In genomic region chr3:70556056-70556455, GRCh38 we compare ENCODE assay signal across 18 cellular contexts.
A peak's percentile ranks its signal among the peaks of the same experiment; 100 is the strongest.
DNase-seq lines count a peak whose midpoint lies in the region; ATAC-seq and TF ChIP-seq lines count a peak whose summit lies in the region.
"Had no signal": no experiment of that assay in that cellular context is flagged by ENCODE, and none has a peak within 500 bp of the region (broad histone marks: within the 10 kb centered on the region; RNA-seq: fewer than 3 reads in every experiment).

No MANE protein-coding gene starts in this region.

- no peak overlapping the region for H3K4me3 ChIP-seq in PC-3 (ENCODE audit: low read length)
- H3K4me3 ChIP-seq in choroid plexus epithelial cell (ENCODE audit: low read depth, low read length), result no peak overlapping the region
- H3K4me3 ChIP-seq in WERI-Rb-1 (ENCODE audit: low read depth, low read length), result no peak overlapping the region
- H3K4me3 ChIP-seq: PC-9 had no signal

- H3K4me2 ChIP-seq in PC-3 (ENCODE audit: low read length), result no peak overlapping the region
- H3K4me2 ChIP-seq: KMS-11, PC-9 had no signal

- ATAC-seq in PC-3 (no peak), left cardiac atrium (no peak)
- ATAC-seq in naive thymus-derived CD8-positive, alpha-beta T cell, result no peak

- intact Hi-C loops in PC-3 (cut with micrococcal nuclease), result no loop called here
- intact Hi-C loops in left cardiac atrium (cut with DNase I), result loop anchor here in 1 of 2 donors (10.0 kb wide), 1 partner anchor 519 kb away; no protein-coding TSS in a partner anchor

- no peaks in the 10 kb centered on the region for H3K36me3 ChIP-seq in PC-3 (ENCODE audit: low read depth, low read length)
- H3K36me3 ChIP-seq in WERI-Rb-1, result no peaks in the 10 kb centered on the region

- no peak overlapping the region for H3K4me3 Mint-ChIP-seq in naive thymus-derived CD8-positive, alpha-beta T cell
- H3K4me3 Mint-ChIP-seq: CD8-positive, alpha-beta memory T cell; HFFc6 had no signal

- no peak overlapping the region for H3K9ac ChIP-seq in PC-3 (ENCODE audit: low read length)
- H3K9ac ChIP-seq: KMS-11 had no signal

- no peaks in the 10 kb centered on the region for H3F3A ChIP-seq in PC-3 (ENCODE audit: low read length, unreplicated experiment)

- H3K27ac Mint-ChIP-seq in naive thymus-derived CD8-positive, alpha-beta T cell, result no peak overlapping the region
- H3K27ac Mint-ChIP-seq: CD8-positive, alpha-beta memory T cell; HFFc6 had no signal

- H4K20me1 ChIP-seq in PC-3 (ENCODE audit: low read length), result no peaks in the 10 kb centered on the region

- H3K9me3 ChIP-seq in PC-3 (ENCODE audit: low read length) (no peaks in the 10 kb centered on the region), WERI-Rb-1 (ENCODE audit: severe bottlenecking) (no peaks in the 10 kb centered on the region)

- no peaks in the 10 kb centered on the region for H3K9me3 Mint-ChIP-seq in naive thymus-derived CD8-positive, alpha-beta T cell
- H3K9me3 Mint-ChIP-seq: CD8-positive, alpha-beta memory T cell; HFFc6 had no signal

- H3K27me3 ChIP-seq in PC-3 (ENCODE audit: low read length) (no peaks in the 10 kb centered on the region), WERI-Rb-1 (ENCODE audit: insufficient read depth, low read depth, severe bottlenecking) (no peaks in the 10 kb centered on the region)

- no peaks in the 10 kb centered on the region for H3K27me3 Mint-ChIP-seq in naive thymus-derived CD8-positive, alpha-beta T cell

- TF ChIP-seq CTCF in PC-3 (conservative IDR thresholded peaks at IDR 0.05; ENCODE audit: low read depth, low read length), result no peak
- TF ChIP-seq CTCF in choroid plexus epithelial cell (conservative IDR thresholded peaks at IDR 0.05; ENCODE audit: low read depth, low read length), result no peak
- no peak for TF ChIP-seq CTCF in WERI-Rb-1 (IDR thresholded peaks at IDR 0.05; ENCODE audit: low read depth, low read length)

- no peaks in the 10 kb centered on the region for H3K36me3 Mint-ChIP-seq in naive thymus-derived CD8-positive, alpha-beta T cell
- H3K36me3 Mint-ChIP-seq: CD8-positive, alpha-beta memory T cell had no signal

- peaks cover 4 to 6% (median 4%) of the 10 kb centered on the region in 4 donors for H3K4me1 Mint-ChIP-seq in naive thymus-derived CD8-positive, alpha-beta T cell
- H3K4me1 Mint-ChIP-seq: CD8-positive, alpha-beta memory T cell had no signal

- H2AFZ ChIP-seq in PC-3 (ENCODE audit: low read length), result no peak overlapping the region
- H2AFZ ChIP-seq: PC-9 had no signal

- POLR2A ChIA-PET in PC-3 (lab: Charles Lee; ENCODE audit: unreplicated experiment), result no interaction called here
- POLR2A ChIA-PET in naive thymus-derived CD8-positive, alpha-beta T cell (lab: Charles Lee), result no interaction called here

- no peaks in the 10 kb centered on the region for H3K4me1 ChIP-seq in PC-3 (ENCODE audit: insufficient read depth, low read length)

- no peaks in the 10 kb centered on the region for H3K79me2 ChIP-seq in PC-3 (ENCODE audit: low read length)

- no peaks in the 10 kb centered on the region for H3K9me2 ChIP-seq in PC-3 (replicated peaks; ENCODE audit: low read length)

- H3K27ac ChIP-seq in PC-3 (ENCODE audit: low read length), result no peak overlapping the region
- H3K27ac ChIP-seq in WERI-Rb-1, result no peak overlapping the region
- H3K27ac ChIP-seq: KMS-11, PC-9, RWPE1 had no signal

- CTCF ChIA-PET in PC-3 (lab: Charles Lee), result no interaction called here

- peak; percentile 8 for DNase-seq in PC-3
- peak; percentile 64 for DNase-seq in choroid plexus epithelial cell (ENCODE audit: low read depth)
- peak; percentile 83 for DNase-seq in iris pigment epithelial cell (ENCODE audit: low read depth)
- no peak for DNase-seq in naive thymus-derived CD8-positive, alpha-beta T cell
- DNase-seq in left cardiac atrium, result no peak
- DNase-seq in WERI-Rb-1, result no peak
- DNase-seq in OCI-M1 (lab: John Stamatoyannopoulos, UW), result no peak
- DNase-seq: C1 segment of cervical spinal cord; CD8-positive, alpha-beta memory T cell; H7; HFFc6; NCI-H1417 treated with DMSO at 0.1 percent for 48 hours; NCI-H187 treated with DMSO at 0.1 percent for 48 hours; NCI-H226; NCI-H524; PC-9 had no signal

- no TSS peak for BruUV-seq in PC-3 (replicated peaks; lab: Mats Ljungman, UMichigan)

Comparison
In these comparisons a context has a peak if more than half of its experiments do, and no peak if none do; other contexts are left out.
1. DNase-seq: peak in PC-3 (single experiment), choroid plexus epithelial cell (single experiment) and iris pigment epithelial cell (single experiment); none in naive thymus-derived CD8-positive, alpha-beta T cell (0 of 10), left cardiac atrium (single experiment), WERI-Rb-1 (single experiment) and OCI-M1 (single experiment).